8 cellular contexts compared by ENCODE assay signal in genomic region chr12:68237068-68237467, GRCh38. TPM values are rescaled to one million over a fixed set of nuclear protein-coding genes. Genes with fewer than 3 reads are reported as not detected.
DNase-seq lines count a peak whose midpoint lies in the region; ATAC-seq and TF ChIP-seq lines count a peak whose summit lies in the region.

No MANE protein-coding gene starts in this region.

- CTCF ChIA-PET in MCF 10A (lab: Yijun Ruan, JAX) = interaction anchor here (0.6 to 4.5 kb wide), 3 partner anchors 14 to 427 kb away, joined by 4 to 31 read pairs (median 13); no protein-coding TSS in a partner anchor
- CTCF ChIA-PET in mammary epithelial cell (lab: Charles Lee; ENCODE audit: low non-redundant PET) = no interaction called here

- no peaks in the 10 kb centered on the region for H3K4me1 ChIP-seq in mammary epithelial cell (ENCODE audit: insufficient read depth, low read length)
- peaks cover 7% of the 10 kb centered on the region for H3K4me1 ChIP-seq in hepatocyte (ENCODE audit: insufficient read depth)
- peaks cover 0 to 26% (median 12%) of the 10 kb centered on the region in 4 donors for H3K4me1 ChIP-seq in transverse colon

- no peaks in the 10 kb centered on the region for H3K79me2 ChIP-seq in mammary epithelial cell (ENCODE audit: insufficient read depth, low read length)
- H3K79me2 ChIP-seq in SU-DHL-6 (ENCODE audit: insufficient read depth, low read length) = no peaks in the 10 kb centered on the region
- H3K79me2 ChIP-seq in hepatocyte = no peaks in the 10 kb centered on the region

- H3K9me3 ChIP-seq in mammary epithelial cell (replicated peaks; ENCODE audit: insufficient read depth, low read length) (no peaks in the 10 kb centered on the region), SU-DHL-6 (ENCODE audit: insufficient read depth, low read length) (no peaks in the 10 kb centered on the region), hepatocyte (ENCODE audit: low read depth) (no peaks in the 10 kb centered on the region), transverse colon (no peaks in the 10 kb centered on the region)

- no peaks in the 10 kb centered on the region for H3K9me3 Mint-ChIP-seq in MCF 10A (ENCODE audit: unreplicated experiment)

- H3K27ac Mint-ChIP-seq in MCF 10A (ENCODE audit: low read depth, unreplicated experiment) = peak overlapping the region; percentile 50

- no peaks in the 10 kb centered on the region for H3K9me2 ChIP-seq in SU-DHL-6 (replicated peaks; ENCODE audit: insufficient read depth, low read length)
- no peaks in the 10 kb centered on the region for H3K9me2 ChIP-seq in hepatocyte (replicated peaks; ENCODE audit: insufficient read depth)

- BruUV-seq in MCF 10A (replicated peaks; lab: Mats Ljungman, UMichigan) (no TSS peak), mammary epithelial cell (replicated peaks; lab: Mats Ljungman, UMichigan) (no TSS peak)

- intact Hi-C loops in MCF 10A (cut with micrococcal nuclease) (loop anchor here (1.0 kb wide), 1 partner anchor 80 kb away; no protein-coding TSS in a partner anchor), mammary epithelial cell (cut with micrococcal nuclease) (loop anchor here (1.0 kb wide), 1 partner anchor 80 kb away; no protein-coding TSS in a partner anchor), transverse colon (cut with DNase I; ENCODE audit: low total_unique reads) (no loop called here)

- H3F3A ChIP-seq in SU-DHL-6 (ENCODE audit: insufficient read depth) = no peaks in the 10 kb centered on the region

- H3K4me1 Mint-ChIP-seq in MCF 10A (ENCODE audit: insufficient read depth, unreplicated experiment) = peaks cover 26% of the 10 kb centered on the region

- H2AFZ ChIP-seq in mammary epithelial cell (ENCODE audit: low read depth, low read length) (no peak overlapping the region), SU-DHL-6 (ENCODE audit: low read depth, low read length, severe bottlenecking) (peak overlapping the region; percentile 5), hepatocyte (no peak overlapping the region)

- H3K4me3 Mint-ChIP-seq in MCF 10A (ENCODE audit: unreplicated experiment) = peak overlapping the region; percentile 61

- H3K4me2 ChIP-seq in mammary epithelial cell (ENCODE audit: insufficient read depth, low read depth, low read length) (no peak overlapping the region), SU-DHL-6 (ENCODE audit: low read depth, low read length, poor library complexity, severe bottlenecking) (peak overlapping the region; percentile 45), hepatocyte (no peak overlapping the region)

- H3K27ac ChIP-seq in mammary epithelial cell (ENCODE audit: insufficient read depth, low read depth, low read length) = no peak overlapping the region
- H3K27ac ChIP-seq in SU-DHL-6 (ENCODE audit: low read depth, low read length) = no peak overlapping the region
- no peak overlapping the region for H3K27ac ChIP-seq in hepatocyte
- peak overlapping the region in 3 of 4 donors; percentile 10 to 47 (median 36) for H3K27ac ChIP-seq in transverse colon

- H3K9ac ChIP-seq in mammary epithelial cell (ENCODE audit: insufficient read depth, low read length) (no peak overlapping the region), SU-DHL-6 (ENCODE audit: low read length) (no peak overlapping the region)

- no peaks in the 10 kb centered on the region for H3K27me3 Mint-ChIP-seq in MCF 10A (ENCODE audit: insufficient read depth, unreplicated experiment)

- no peak for TF ChIP-seq EP300 in transverse colon (IDR thresholded peaks at IDR 0.05; ENCODE audit: low read depth)

- dilution Hi-C loops in mammary epithelial cell (cut with HindIII; ENCODE audit: low sequenced_read_pairs) = no loop called here

- WGBS in mammary epithelial cell (ENCODE audit: low coverage, missing lambda C conversion rate) = 80% methylated on average over 2 of the region's 2 CpGs
- WGBS in hepatocyte (ENCODE audit: low lambda C conversion rate, missing lambda C conversion rate) = 74% methylated on average over 2 of the region's 2 CpGs
- 78 to 83% methylated on average over 2 of the region's 2 CpGs for WGBS in transverse colon (ENCODE audit: low coverage in 1 of 2), 2 donors

- no peak for DNase-seq in MCF 10A (ENCODE audit: unreplicated experiment)
- no peak for DNase-seq in mammary epithelial cell
- no peak for DNase-seq in hepatocyte (ENCODE audit: low spot score)
- DNase-seq in transverse colon = no peak
- no peak for DNase-seq in NCI-H446 treated with DMSO at 0.1 percent for 48 hours (lab: John Stamatoyannopoulos, UW)
- DNase-seq in NCI-H1417 treated with DMSO at 0.1 percent for 48 hours (lab: John Stamatoyannopoulos, UW) = no peak

- no peaks in the 10 kb centered on the region for H4K20me1 ChIP-seq in mammary epithelial cell (ENCODE audit: insufficient read depth, low read length)
- no peaks in the 10 kb centered on the region for H4K20me1 ChIP-seq in SU-DHL-6 (ENCODE audit: low read depth, low read length)
- no peaks in the 10 kb centered on the region for H4K20me1 ChIP-seq in hepatocyte (ENCODE audit: insufficient read depth, poor library complexity, severe bottlenecking)

- POLR2A ChIA-PET in MCF 10A (lab: Yijun Ruan, JAX) = interaction anchor here (0.6 to 1.1 kb wide), 2 partner anchors 13 to 28 kb away, joined by 3 to 5 read pairs; no protein-coding TSS in a partner anchor

- no peak for ATAC-seq in HG03159 (IDR thresholded peaks at IDR 0.05; ENCODE audit: unreplicated experiment)

- no peaks in the 10 kb centered on the region for H3K27me3 ChIP-seq in mammary epithelial cell (ENCODE audit: insufficient read depth, low read length)
- H3K27me3 ChIP-seq in SU-DHL-6 (ENCODE audit: low read length) = no peaks in the 10 kb centered on the region
- no peaks in the 10 kb centered on the region for H3K27me3 ChIP-seq in hepatocyte
- H3K27me3 ChIP-seq in transverse colon = no peaks in the 10 kb centered on the region

- peak; percentile 21 for TF ChIP-seq CTCF in MCF 10A (IDR thresholded peaks at IDR 0.05; ENCODE audit: unreplicated experiment)
- peak in 1 of 2 donors; percentile 23 for TF ChIP-seq CTCF in mammary epithelial cell (conservative IDR thresholded peaks at IDR 0.05 in 1 of 2, IDR thresholded peaks at IDR 0.05 in 1 of 2; ENCODE audit: extremely low read depth in 1 of 2, insufficient read depth in 1 of 2, low read depth in 1 of 2, low read length in 2 of 2)
- no peak for TF ChIP-seq CTCF in SU-DHL-6 (IDR thresholded peaks at IDR 0.05; ENCODE audit: insufficient read depth, low read length, poor library complexity, severe bottlenecking)
- TF ChIP-seq CTCF in hepatocyte (IDR thresholded peaks at IDR 0.05; ENCODE audit: poor library complexity) = peak; percentile 10
- no peak for TF ChIP-seq CTCF in transverse colon (IDR thresholded peaks at IDR 0.05)

- in situ Hi-C loops in mammary epithelial cell (cut with MboI; ENCODE audit: low sequenced_read_pairs in 2 of 2) = no loop called here
- in situ Hi-C loops in transverse colon (cut with MboI; ENCODE audit: low pct_ligation_motif_present in 1 of 4, low pct_unique_long_range_greater_than_20kb in 1 of 4, low sequenced_read_pairs in 3 of 4) = no loop called here

- TF ChIP-seq POLR2A in transverse colon (IDR thresholded peaks at IDR 0.05) = no peak

- no peak overlapping the region for H3K4me3 ChIP-seq in mammary epithelial cell (replicated peaks in 1 of 3; ENCODE audit: insufficient read depth in 1 of 3, low read depth in 2 of 3, low read length in 3 of 3)
- H3K4me3 ChIP-seq in SU-DHL-6 (ENCODE audit: insufficient read depth, low read length, poor library complexity, severe bottlenecking) = no peak overlapping the region
- no peak overlapping the region for H3K4me3 ChIP-seq in hepatocyte
- H3K4me3 ChIP-seq in transverse colon = peak overlapping the region in 3 of 4 donors; percentile 17 to 43 (median 23)

- no peaks in the 10 kb centered on the region for H3K36me3 Mint-ChIP-seq in MCF 10A (ENCODE audit: insufficient read depth, unreplicated experiment)

- H3K36me3 ChIP-seq in mammary epithelial cell (ENCODE audit: insufficient read depth, low read length) = no peaks in the 10 kb centered on the region
- H3K36me3 ChIP-seq in SU-DHL-6 (ENCODE audit: low read length) = no peaks in the 10 kb centered on the region
- no peaks in the 10 kb centered on the region for H3K36me3 ChIP-seq in hepatocyte (replicated peaks; ENCODE audit: insufficient read depth, low read depth)
- no peaks in the 10 kb centered on the region for H3K36me3 ChIP-seq in transverse colon

RNA-seq across cellular contexts. Expression of gene IL26, which starts 11.5 kb away (rescaled TPM):
- not detected in 2 replicates for total RNA-seq in MCF 10A (2022)
- total RNA-seq in mammary epithelial cell = not detected
- polyA plus RNA-seq in mammary epithelial cell = not detected
- polyA minus RNA-seq in mammary epithelial cell = not detected
- not detected in 2 replicates for total RNA-seq in hepatocyte
- polyA plus RNA-seq in hepatocyte = not detected in 2 replicates
- total RNA-seq in transverse colon = not detected

RNA-seq across cellular contexts. Expression of gene IL22, which starts 16.3 kb away (rescaled TPM):
- not detected in 2 replicates for total RNA-seq in MCF 10A (2022)
- not detected for total RNA-seq in mammary epithelial cell
- not detected for polyA plus RNA-seq in mammary epithelial cell
- not detected for polyA minus RNA-seq in mammary epithelial cell
- not detected in 2 replicates for total RNA-seq in hepatocyte
- polyA plus RNA-seq in hepatocyte = not detected in 2 replicates
- not detected for total RNA-seq in transverse colon

Comparison
In these comparisons a context has a peak if more than half of its experiments do, and no peak if none do; other contexts are left out.
1. CTCF ChIP-seq: peak in MCF 10A (single experiment) and hepatocyte (single experiment); none in SU-DHL-6 (single experiment) and transverse colon (0 of 5).
2. H3K27ac ChIP-seq: peak in transverse colon (3 of 4); none in mammary epithelial cell (single experiment), SU-DHL-6 (single experiment) and hepatocyte (single experiment).
3. H3K4me3 ChIP-seq: peak in transverse colon (3 of 4); none in mammary epithelial cell (0 of 3), SU-DHL-6 (single experiment) and hepatocyte (single experiment).